Comparison of ENCODE assay signal across 29 cellular contexts in genomic region chr22:27515091-27515523, GRCh38.
DNase-seq lines count a peak whose midpoint lies in the region; ATAC-seq, FAIRE-seq and TF ChIP-seq lines count a peak whose summit lies in the region.
"Had no signal": no experiment of that assay in that cellular context is flagged by ENCODE, and none has a peak within 500 bp of the region (broad histone marks: within the 10 kb centered on the region; RNA-seq: fewer than 3 reads in every experiment).

No MANE protein-coding gene starts in this region.

- ATAC-seq in thoracic aorta (ENCODE audit: insufficient number of reproducible peaks, low FRiP score, low read depth) (peak; percentile 24), GM18867 (IDR thresholded peaks at IDR 0.05; ENCODE audit: unreplicated experiment) (no peak), GM21737 (IDR thresholded peaks at IDR 0.05; ENCODE audit: unreplicated experiment) (no peak), HG02610 (IDR thresholded peaks at IDR 0.05; ENCODE audit: unreplicated experiment) (no peak)
- ATAC-seq: K562; left lung; mucosa of descending colon; stimulated activated effector memory CD8-positive, alpha-beta T cell treated with anti-CD3 and anti-CD28 coated beads, Interleukin-12 subunit alpha, Interleukin-12 subunit beta, amount 100 ng/mL, for 72 hours had no signal

- DNase-seq in amniotic epithelial cell (ENCODE audit: low read depth) (peak; percentile 18), fibroblast of mammary gland (ENCODE audit: low read depth) (peak; percentile 28), mesothelial cell of epicardium (ENCODE audit: low spot score in 2 of 2, unreplicated experiment in 2 of 2) (no peak), thoracic aorta (ENCODE audit: low spot score) (no peak), GM12892 (ENCODE audit: insufficient read length) (no peak)
- DNase-seq: ACHN; activated CD4-positive, alpha-beta T cell treated with anti-CD3 and anti-CD28 coated beads, Interleukin-2, amount 10 ng/mL, durations not matched to agents 24 days and 14 days; activated naive CD4-positive, alpha-beta T cell treated with anti-CD3 and anti-CD28 coated beads, Interleukin-2, amount 50 U/mL, for 16 hours; anterior cingulate cortex; C1 segment of cervical spinal cord; effector memory CD4-positive, alpha-beta T cell; left lung; MM.1S; mucosa of descending colon; NCI-H1436; NCI-H510A treated with DMSO at 0.1 percent for 48 hours; Peyer's patch; stimulated activated CD4-positive, alpha-beta T cell treated with anti-CD3 and anti-CD28 coated beads, Interleukin-2, amount 100 ng/mL, for 24 hours; transverse colon had no signal

- TF ChIP-seq POLR2A in GM12892 (IDR thresholded peaks at IDR 0.05; ENCODE audit: low read depth, low read length) = no peak

- H3K4me3 Mint-ChIP-seq in mesothelial cell of epicardium = no peak overlapping the region
- H3K4me3 Mint-ChIP-seq: activated CD4-positive, alpha-beta T cell treated with anti-CD3 and anti-CD28 coated beads, Interleukin-2, amount 10 ng/mL, durations not matched to agents 24 days and 14 days; activated T-helper 1 cell treated with anti-CD3 and anti-CD28 coated beads, Interleukin-12 subunit alpha, Interleukin-12 subunit beta, Interleukin-2, Interleukin-4 antibody, amounts not matched to agents 30 ng/mL and 10 ng/mL and 1 ng/mL, durations not matched to agents 14 hours and 24 hours and 36 hours; neural crest cell; stimulated activated effector memory CD8-positive, alpha-beta T cell treated with anti-CD3 and anti-CD28 coated beads, Interleukin-12 subunit alpha, Interleukin-12 subunit beta, amount 100 ng/mL, for 72 hours; T-helper 1 cell treated with Interleukin-12 subunit alpha and Interleukin-12 subunit beta and Interleukin-4 antibody, amounts not matched to agents 30 μg/mL and 1 μg/mL, for 36 hours had no signal

- H3K36me3 Mint-ChIP-seq in mesothelial cell of epicardium = no peaks in the 10 kb centered on the region
- H3K36me3 Mint-ChIP-seq: stimulated activated effector memory CD8-positive, alpha-beta T cell treated with anti-CD3 and anti-CD28 coated beads, Interleukin-12 subunit alpha, Interleukin-12 subunit beta, amount 100 ng/mL, for 72 hours had no signal

- no peaks in the 10 kb centered on the region for H3K36me3 ChIP-seq in thoracic aorta
- H3K36me3 ChIP-seq: left lung, Peyer's patch, transverse colon had no signal

- TF ChIP-seq CTCF in fibroblast of mammary gland (conservative IDR thresholded peaks at IDR 0.05; ENCODE audit: control insufficient read depth, insufficient read depth, low read depth, low read length) (no peak), mesothelial cell of epicardium (IDR thresholded peaks at IDR 0.05; ENCODE audit: unreplicated experiment) (no peak), thoracic aorta (IDR thresholded peaks at IDR 0.05) (no peak)

- peak overlapping the region; percentile 29 to 39 for H3K27ac ChIP-seq in thoracic aorta

- no peak for FAIRE-seq in GM12892 (lab: Jason Lieb, UNC)
- FAIRE-seq: H54, K562 had no signal

- peaks cover 49% of the 10 kb centered on the region for H3K4me1 Mint-ChIP-seq in mesothelial cell of epicardium
- H3K4me1 Mint-ChIP-seq: activated CD4-positive, alpha-beta T cell treated with anti-CD3 and anti-CD28 coated beads, Interleukin-2, amount 10 ng/mL, durations not matched to agents 24 days and 14 days; stimulated activated effector memory CD8-positive, alpha-beta T cell treated with anti-CD3 and anti-CD28 coated beads, Interleukin-12 subunit alpha, Interleukin-12 subunit beta, amount 100 ng/mL, for 72 hours had no signal

- H3K4me1 ChIP-seq in thoracic aorta (ENCODE audit: control insufficient read depth in 1 of 2, low read depth in 2 of 2) = peaks cover 17 to 68% of the 10 kb centered on the region in 2 donors
- H3K4me1 ChIP-seq: Peyer's patch had no signal

- H3K9me3 Mint-ChIP-seq in mesothelial cell of epicardium = no peaks in the 10 kb centered on the region
- H3K9me3 Mint-ChIP-seq: activated CD4-positive, alpha-beta T cell treated with anti-CD3 and anti-CD28 coated beads, Interleukin-2, amount 10 ng/mL, durations not matched to agents 24 days and 14 days; activated T-helper 1 cell treated with anti-CD3 and anti-CD28 coated beads, Interleukin-12 subunit alpha, Interleukin-12 subunit beta, Interleukin-2, Interleukin-4 antibody, amounts not matched to agents 30 ng/mL and 10 ng/mL and 1 ng/mL, durations not matched to agents 14 hours and 24 hours and 36 hours; neural crest cell; stimulated activated effector memory CD8-positive, alpha-beta T cell treated with anti-CD3 and anti-CD28 coated beads, Interleukin-12 subunit alpha, Interleukin-12 subunit beta, amount 100 ng/mL, for 72 hours; T-helper 1 cell treated with Interleukin-12 subunit alpha and Interleukin-12 subunit beta and Interleukin-4 antibody, amounts not matched to agents 30 μg/mL and 1 μg/mL, for 36 hours had no signal

- H3K4me3 ChIP-seq in fibroblast of mammary gland (ENCODE audit: control insufficient read depth, low read depth, low read length) (no peak overlapping the region), thoracic aorta (no peak overlapping the region)
- H3K4me3 ChIP-seq: K562, left lung, mucosa of descending colon, Peyer's patch, skin epidermis, transverse colon had no signal

- H3K9me3 ChIP-seq in thoracic aorta = no peaks in the 10 kb centered on the region
- H3K9me3 ChIP-seq: left lung, mucosa of descending colon, Peyer's patch, transverse colon had no signal

- peaks cover 12% of the 10 kb centered on the region for H3K27me3 Mint-ChIP-seq in mesothelial cell of epicardium (ENCODE audit: low read depth)
- H3K27me3 Mint-ChIP-seq: activated CD4-positive, alpha-beta T cell treated with anti-CD3 and anti-CD28 coated beads, Interleukin-2, amount 10 ng/mL, durations not matched to agents 24 days and 14 days had no signal

- peak overlapping the region; percentile 55 for H3K27ac Mint-ChIP-seq in mesothelial cell of epicardium
- H3K27ac Mint-ChIP-seq: activated CD4-positive, alpha-beta T cell treated with anti-CD3 and anti-CD28 coated beads, Interleukin-2, amount 10 ng/mL, durations not matched to agents 24 days and 14 days; activated T-helper 1 cell treated with anti-CD3 and anti-CD28 coated beads, Interleukin-12 subunit alpha, Interleukin-12 subunit beta, Interleukin-2, Interleukin-4 antibody, amounts not matched to agents 30 ng/mL and 10 ng/mL and 1 ng/mL, durations not matched to agents 14 hours and 24 hours and 36 hours; stimulated activated effector memory CD8-positive, alpha-beta T cell treated with anti-CD3 and anti-CD28 coated beads, Interleukin-12 subunit alpha, Interleukin-12 subunit beta, amount 100 ng/mL, for 72 hours; T-helper 1 cell treated with Interleukin-12 subunit alpha and Interleukin-12 subunit beta and Interleukin-4 antibody, amounts not matched to agents 30 μg/mL and 1 μg/mL, for 36 hours had no signal

- no peaks in the 10 kb centered on the region for H3K27me3 ChIP-seq in thoracic aorta (replicated peaks; ENCODE audit: insufficient read depth)
- H3K27me3 ChIP-seq: left lung, Peyer's patch, transverse colon had no signal

Comparison
In these comparisons a context has a peak if more than half of its experiments do, and no peak if none do; other contexts are left out.
1. DNase-seq: peak in amniotic epithelial cell (single experiment) and fibroblast of mammary gland (single experiment); none in mesothelial cell of epicardium (0 of 2), thoracic aorta (single experiment) and GM12892 (single experiment).